Comparison of ENCODE assay signal across 8 cellular contexts in genomic region chr5:132427285-132428146, GRCh38.
DNase-seq lines count a peak whose midpoint lies in the region; ATAC-seq and TF ChIP-seq lines count a peak whose summit lies in the region.

No MANE protein-coding gene starts in this region.

- peaks cover 24% of the 10 kb centered on the region for H3K4me1 Mint-ChIP-seq in nephron

- H3K36me3 Mint-ChIP-seq in nephron (ENCODE audit: low read depth): no peaks in the 10 kb centered on the region

- peaks cover 11 to 12% of the 10 kb centered on the region in 2 donors for H3K36me3 ChIP-seq in duodenal mucosa (ENCODE audit: control insufficient read depth in 1 of 2, insufficient read depth in 2 of 2, low read length in 2 of 2)

- peak; percentile 55 for TF ChIP-seq POLR2A in GM18505 (IDR thresholded peaks at IDR 0.05; ENCODE audit: borderline replicate concordance, extremely low read depth, insufficient read depth, insufficient read length)

- no peaks in the 10 kb centered on the region for H3K9me3 Mint-ChIP-seq in nephron

- H3K9ac ChIP-seq in duodenal mucosa (ENCODE audit: low read depth in 1 of 2, low read length in 2 of 2): peak overlapping the region; percentile 67 to 78

- DNase-seq in NCI-H187 treated with DMSO at 0.1 percent for 48 hours (lab: John Stamatoyannopoulos, UW) (peak; percentile 16), NCI-H446 (lab: John Stamatoyannopoulos, UW) (no peak)
- DNase-seq in activated CD4-positive, alpha-beta T cell treated with anti-CD3 and anti-CD28 coated beads for 1 hour: peak; percentile 34

- peak overlapping the region; percentile 22 to 67 (median 41) for H3K27ac Mint-ChIP-seq in nephron

- ATAC-seq in GM18505 (IDR thresholded peaks at IDR 0.05; ENCODE audit: unreplicated experiment): no peak
- no peak for ATAC-seq in HG03025 (IDR thresholded peaks at IDR 0.05; ENCODE audit: low FRiP score, unreplicated experiment)
- ATAC-seq in HG03439 (IDR thresholded peaks at IDR 0.05; ENCODE audit: unreplicated experiment): no peak

- H3K27me3 Mint-ChIP-seq in nephron (ENCODE audit: low read depth): no peaks in the 10 kb centered on the region

- peak overlapping the region; percentile 53 to 60 for H3K4me3 ChIP-seq in duodenal mucosa (ENCODE audit: low read depth in 1 of 2, low read length in 2 of 2)

- H3K4me1 ChIP-seq in duodenal mucosa (ENCODE audit: control insufficient read depth in 1 of 2, insufficient read depth in 2 of 2, low read length in 2 of 2): peaks cover 99% of the 10 kb centered on the region in 2 donors

- TF ChIP-seq CTCF in nephron (IDR thresholded peaks at IDR 0.05; ENCODE audit: unreplicated experiment in 3 of 3): no peak

- H3K4me3 Mint-ChIP-seq in nephron: no peak overlapping the region

- no peaks in the 10 kb centered on the region for H3K27me3 ChIP-seq in duodenal mucosa (ENCODE audit: control insufficient read depth in 1 of 2, insufficient read depth in 2 of 2, low read length in 2 of 2)

- peak overlapping the region; percentile 90 for H3K27ac ChIP-seq in duodenal mucosa (ENCODE audit: low read depth, low read length)

- no peaks in the 10 kb centered on the region for H3K9me3 ChIP-seq in duodenal mucosa (ENCODE audit: control insufficient read depth in 1 of 2, low read length in 2 of 2)

Comparison
In these comparisons a context has a peak if more than half of its experiments do, and no peak if none do; other contexts are left out.
1. DNase-seq: peak in NCI-H187 treated with DMSO at 0.1 percent for 48 hours (single experiment) and activated CD4-positive, alpha-beta T cell treated with anti-CD3 and anti-CD28 coated beads for 1 hour (single experiment); none in NCI-H446 (0 of 2).